ENCODE assay signal across 11 cellular contexts in genomic region chr6:95133578-95133977, GRCh38.
DNase-seq lines count a peak whose midpoint lies in the region; FAIRE-seq and TF ChIP-seq lines count a peak whose summit lies in the region.
"Had no signal": no experiment of that assay in that cellular context is flagged by ENCODE, and none has a peak within 500 bp of the region (broad histone marks: within the 10 kb centered on the region; RNA-seq: fewer than 3 reads in every experiment).

No MANE protein-coding gene starts in this region.

- H3K27ac ChIP-seq in mesenchymal stem cell (ENCODE audit: low read length, poor library complexity, severe bottlenecking) (no peak overlapping the region), Peyer's patch (no peak overlapping the region)
- H3K27ac ChIP-seq: cardiac muscle cell had no signal

- no peak overlapping the region for H2BK12ac ChIP-seq in mesenchymal stem cell (ENCODE audit: low read length in 2 of 2)

- H3K4me1 ChIP-seq in mesenchymal stem cell (ENCODE audit: control insufficient read depth, insufficient read depth, low read depth, low read length) (no peaks in the 10 kb centered on the region), Peyer's patch (no peaks in the 10 kb centered on the region)

- no peak overlapping the region for H3K18ac ChIP-seq in mesenchymal stem cell (ENCODE audit: low read depth in 1 of 2, low read length in 2 of 2)

- no peaks in the 10 kb centered on the region for H3K36me3 ChIP-seq in mesenchymal stem cell (ENCODE audit: control insufficient read depth in 1 of 2, insufficient read depth in 2 of 2, low read depth in 1 of 2, low read length in 2 of 2)
- no peaks in the 10 kb centered on the region for H3K36me3 ChIP-seq in Peyer's patch
- H3K36me3 ChIP-seq: cardiac muscle cell had no signal

- no peak overlapping the region for H2BK120ac ChIP-seq in mesenchymal stem cell (ENCODE audit: low read depth, low read length)

- no peak overlapping the region for H3K4me2 ChIP-seq in mesenchymal stem cell (ENCODE audit: low read length, poor library complexity, severe bottlenecking)

- H4K8ac ChIP-seq in mesenchymal stem cell (ENCODE audit: low read length) = no peak overlapping the region

- H2AFZ ChIP-seq in mesenchymal stem cell (ENCODE audit: low read depth, low read length) = no peak overlapping the region

- no peak for FAIRE-seq in frontal cortex (lab: Jason Lieb, UNC)
- FAIRE-seq: K562 had no signal

- H2AK5ac ChIP-seq in mesenchymal stem cell (ENCODE audit: low read length, severe bottlenecking) = no peak overlapping the region

- DNase-seq in NCI-H1436 (lab: John Stamatoyannopoulos, UW) (peak; percentile 42), NCI-H1436 treated with DMSO at 0.1 percent for 48 hours (lab: John Stamatoyannopoulos, UW) (no peak), NB4 (ENCODE audit: low read depth) (peak; percentile 4), amniotic epithelial cell (ENCODE audit: low read depth) (peak; percentile 24), mesenchymal stem cell (peak; percentile 2), Peyer's patch (no peak), frontal cortex (ENCODE audit: low spot score in 2 of 2) (no peak), A172 (ENCODE audit: low spot score) (no peak)
- DNase-seq: midbrain had no signal

- no peaks in the 10 kb centered on the region for H3K9me3 ChIP-seq in mesenchymal stem cell (ENCODE audit: control insufficient read depth, low read length)
- H3K9me3 ChIP-seq in Peyer's patch = no peaks in the 10 kb centered on the region

- no peak overlapping the region for H3K9ac ChIP-seq in mesenchymal stem cell (ENCODE audit: low read length)

- no peaks in the 10 kb centered on the region for H3K79me1 ChIP-seq in mesenchymal stem cell (replicated peaks; ENCODE audit: low read length, poor library complexity, severe bottlenecking)

- H3K4ac ChIP-seq in mesenchymal stem cell (ENCODE audit: low read depth in 1 of 2, low read length in 2 of 2) = no peak overlapping the region

- no peak overlapping the region for H2BK15ac ChIP-seq in mesenchymal stem cell (ENCODE audit: low read depth, poor library complexity, severe bottlenecking)

- H3K4me3 ChIP-seq in NB4 (ENCODE audit: low read depth, low read length) (no peak overlapping the region), mesenchymal stem cell (ENCODE audit: insufficient read depth in 1 of 2, low read depth in 1 of 2, low read length in 2 of 2) (no peak overlapping the region), Peyer's patch (no peak overlapping the region)
- H3K4me3 ChIP-seq: cardiac muscle cell, K562 had no signal

- H2BK5ac ChIP-seq in mesenchymal stem cell (ENCODE audit: low read depth, low read length, poor library complexity, severe bottlenecking) = no peak overlapping the region

- H3K27me3 ChIP-seq in mesenchymal stem cell (ENCODE audit: control insufficient read depth in 1 of 2, insufficient read depth in 1 of 2, low read length in 2 of 2) = no peaks in the 10 kb centered on the region
- H3K27me3 ChIP-seq in Peyer's patch = no peaks in the 10 kb centered on the region
- H3K27me3 ChIP-seq: cardiac muscle cell had no signal

- H4K91ac ChIP-seq in mesenchymal stem cell (ENCODE audit: low read length) = no peak overlapping the region

- no peak overlapping the region for H3K23ac ChIP-seq in mesenchymal stem cell (ENCODE audit: low read length in 2 of 2)

- no peak overlapping the region for H3K14ac ChIP-seq in mesenchymal stem cell (ENCODE audit: low read length in 2 of 2)

- TF ChIP-seq POLR2A in NB4 (IDR thresholded peaks at IDR 0.05; ENCODE audit: extremely low read depth, insufficient read length) (no peak), Peyer's patch (IDR thresholded peaks at IDR 0.05) (no peak)

- TF ChIP-seq CTCF in NB4 (IDR thresholded peaks at IDR 0.05; ENCODE audit: low read depth, low read length) (no peak), Peyer's patch (IDR thresholded peaks at IDR 0.05) (no peak)

- WGBS in mesenchymal stem cell = 96% methylated on average over 2 of the region's 5 CpGs

Comparison
In these comparisons a context has a peak if more than half of its experiments do, and no peak if none do; other contexts are left out.
1. DNase-seq: peak in NCI-H1436 (single experiment), NB4 (single experiment), amniotic epithelial cell (single experiment) and mesenchymal stem cell (single experiment); none in NCI-H1436 treated with DMSO at 0.1 percent for 48 hours (single experiment), Peyer's patch (0 of 3), frontal cortex (0 of 2) and A172 (single experiment).